ENCODE assay signal across 1 cellular context in genomic region chr10:33257439-33257838, GRCh38.
TF ChIP-seq lines count a peak whose summit lies in the region.

No MANE protein-coding gene starts in this region.

TF ChIP-seq in IMR-90, 13 proteins besides CTCF, POLR2A, EP300 and RAD21:
- no peak for TF ChIP-seq RCOR1 (IDR thresholded peaks at IDR 0.05; ENCODE audit: insufficient replicate concordance, low read length)
- TF ChIP-seq NFE2L2 (IDR thresholded peaks at IDR 0.05; ENCODE audit: low read depth, low read length) = no peak
- no peak for TF ChIP-seq FOS (IDR thresholded peaks at IDR 0.05; ENCODE audit: low read depth, low read length)
- TF ChIP-seq CHD1 (IDR thresholded peaks at IDR 0.05; ENCODE audit: low read depth, low read length) = no peak
- no peak for TF ChIP-seq MAFK (IDR thresholded peaks at IDR 0.05; ENCODE audit: low read depth, low read length)
- no peak for TF ChIP-seq USF2 (IDR thresholded peaks at IDR 0.05; ENCODE audit: low read depth, low read length)
- TF ChIP-seq SMC3 (IDR thresholded peaks at IDR 0.05; ENCODE audit: low read depth, low read length) = no peak
- TF ChIP-seq CEBPB (IDR thresholded peaks at IDR 0.05; ENCODE audit: low read depth, low read length) = no peak
- no peak for TF ChIP-seq MAZ (IDR thresholded peaks at IDR 0.05; ENCODE audit: borderline replicate concordance, low read depth, low read length)
- no peak for TF ChIP-seq MXI1 (IDR thresholded peaks at IDR 0.05; ENCODE audit: borderline replicate concordance, low read depth, low read length)
- TF ChIP-seq BHLHE40 (IDR thresholded peaks at IDR 0.05; ENCODE audit: low read depth, low read length) = no peak
- no peak for TF ChIP-seq RFX5 (IDR thresholded peaks at IDR 0.05; ENCODE audit: low read depth, low read length)
- TF ChIP-seq, protein P1, sequence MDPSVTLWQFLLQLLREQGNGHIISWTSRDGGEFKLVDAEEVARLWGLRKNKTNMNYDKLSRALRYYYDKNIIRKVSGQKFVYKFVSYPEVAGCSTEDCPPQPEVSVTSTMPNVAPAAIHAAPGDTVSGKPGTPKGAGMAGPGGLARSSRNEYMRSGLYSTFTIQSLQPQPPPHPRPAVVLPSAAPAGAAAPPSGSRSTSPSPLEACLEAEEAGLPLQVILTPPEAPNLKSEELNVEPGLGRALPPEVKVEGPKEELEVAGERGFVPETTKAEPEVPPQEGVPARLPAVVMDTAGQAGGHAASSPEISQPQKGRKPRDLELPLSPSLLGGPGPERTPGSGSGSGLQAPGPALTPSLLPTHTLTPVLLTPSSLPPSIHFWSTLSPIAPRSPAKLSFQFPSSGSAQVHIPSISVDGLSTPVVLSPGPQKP (IDR thresholded peaks at IDR 0.05; ENCODE audit: borderline replicate concordance, low read depth, low read length) = no peak
